1 cellular context compared by ENCODE assay signal in the genomic region with DNA sequence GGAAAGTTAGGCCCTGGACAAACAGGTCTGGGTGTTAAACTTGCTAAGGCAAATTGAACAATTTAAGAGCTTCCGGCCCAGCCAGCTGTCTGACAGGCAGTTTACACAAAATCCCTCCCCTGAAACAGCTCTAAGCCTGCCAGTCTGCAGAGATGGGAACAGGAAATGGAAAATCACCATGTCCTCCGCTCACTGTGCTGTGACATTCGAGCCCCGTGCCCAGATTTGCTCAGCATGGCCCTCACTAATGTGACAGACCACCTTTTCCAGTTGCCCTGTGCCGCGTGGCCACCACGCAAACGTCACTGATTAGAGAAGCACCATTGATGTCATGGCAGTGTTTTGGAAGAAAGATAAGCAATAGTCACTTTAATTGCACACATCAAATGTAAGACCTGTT.
A peak's percentile ranks its signal among the peaks of the same experiment; 100 is the strongest.
TF ChIP-seq lines count a peak whose summit lies in the region.

No MANE protein-coding gene starts in this region.

TF ChIP-seq in H1, 55 proteins besides CTCF, POLR2A, EP300 and RAD21:
- no peak for TF ChIP-seq RXRA (IDR thresholded peaks at IDR 0.05; ENCODE audit: insufficient read depth, low read depth, low read length)
- TF ChIP-seq SIN3A (conservative IDR thresholded peaks at IDR 0.05 in 1 of 2, IDR thresholded peaks at IDR 0.05 in 1 of 2; ENCODE audit: low read depth in 1 of 2, low read length in 2 of 2): 0 out of 4 replicates have a peak, but pooled peaks of 1 of the 2 experiments have one; percentile 36
